28 cellular contexts compared by ENCODE assay signal in the genomic region with DNA sequence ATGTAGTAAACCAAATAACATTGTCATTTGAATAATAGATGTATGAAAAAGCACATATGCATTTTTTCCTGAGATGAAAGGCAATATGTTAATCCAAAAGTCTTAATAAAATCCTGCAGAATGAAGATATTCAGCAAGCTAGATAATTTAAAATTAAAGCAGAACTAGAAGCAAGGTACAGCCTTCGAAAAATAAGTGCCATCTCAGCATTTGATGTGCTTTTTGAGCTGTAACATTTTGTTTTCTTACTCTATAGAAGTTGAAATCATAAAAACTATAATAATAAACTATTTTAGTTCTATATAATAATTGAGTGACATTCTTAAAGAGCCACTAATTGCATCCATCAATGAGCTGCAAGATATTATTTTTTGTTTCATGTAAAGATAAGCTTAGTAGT.
"Had no signal": no experiment of that assay in that cellular context is flagged by ENCODE, and none has a peak within 500 bp of the region (broad histone marks: within the 10 kb centered on the region; RNA-seq: fewer than 3 reads in every experiment).

No MANE protein-coding gene starts in this region.

- H3K27me3 ChIP-seq: colonic mucosa, dorsolateral prefrontal cortex, esophagus muscularis mucosa, esophagus squamous epithelium, foreskin keratinocyte, gastrocnemius medialis, gastroesophageal sphincter, heart left ventricle, heart right ventricle had no signal

- FAIRE-seq: colon, endometrium, endothelial cell of umbilical vein, frontal cortex had no signal

- H3K9me3 ChIP-seq: colonic mucosa, esophagus muscularis mucosa, esophagus squamous epithelium, gastrocnemius medialis, gastroesophageal sphincter, heart right ventricle had no signal

- H3K36me3 ChIP-seq: colonic mucosa, esophagus muscularis mucosa, esophagus squamous epithelium, gastrocnemius medialis, gastroesophageal sphincter, heart left ventricle, heart right ventricle had no signal

- ATAC-seq: effector memory CD8-positive, alpha-beta T cell; esophagus mucosa; foreskin keratinocyte; gastrocnemius medialis; gastroesophageal sphincter; heart left ventricle; heart right ventricle had no signal

- H3K4me3 ChIP-seq: colonic mucosa, coronary artery, dorsolateral prefrontal cortex, esophagus muscularis mucosa, esophagus squamous epithelium, gastrocnemius medialis, gastroesophageal sphincter, heart left ventricle, heart right ventricle had no signal

- H3K27ac ChIP-seq: colonic mucosa, coronary artery, dorsolateral prefrontal cortex, epithelial cell of prostate, esophagus muscularis mucosa, esophagus squamous epithelium, foreskin keratinocyte, gastrocnemius medialis, gastroesophageal sphincter, heart left ventricle, heart right ventricle had no signal

- DNase-seq: colonic mucosa; cortex of kidney; dermis blood vessel endothelial cell; dorsolateral prefrontal cortex; effector CD4-positive, alpha-beta T cell; effector CD8-positive, alpha-beta T cell; effector memory CD4-positive, alpha-beta T cell; effector memory CD8-positive, alpha-beta T cell; endodermal cell; erythroblast; esophagus squamous epithelium; foreskin fibroblast; foreskin keratinocyte; foreskin melanocyte; gastrocnemius medialis; glutamatergic neuron; head of caudate nucleus; heart left ventricle; heart right ventricle had no signal

- H3K4me1 ChIP-seq: colonic mucosa, esophagus squamous epithelium, gastrocnemius medialis, heart left ventricle had no signal
